ENCODE assay signal across 13 cellular contexts in genomic region chr2:205730701-205731271, GRCh38. TPM values are rescaled to one million over a fixed set of nuclear protein-coding genes. Genes with fewer than 3 reads are reported as not detected.
DNase-seq lines count a peak whose midpoint lies in the region; ATAC-seq and TF ChIP-seq lines count a peak whose summit lies in the region.
"Had no signal": no experiment of that assay in that cellular context is flagged by ENCODE, and none has a peak within 500 bp of the region (broad histone marks: within the 10 kb centered on the region; RNA-seq: fewer than 3 reads in every experiment).

No MANE protein-coding gene starts in this region.

- no peak for TF ChIP-seq CTCF in spleen (IDR thresholded peaks at IDR 0.05 in 8 of 11, conservative IDR thresholded peaks at IDR 0.05 in 3 of 11)

- H3K4me1 ChIP-seq in spleen = peaks cover 0 to 17% (median 8%) of the 10 kb centered on the region in 6 donors

- peak; percentile 13 for ATAC-seq in GM19025 (IDR thresholded peaks at IDR 0.05; ENCODE audit: low read depth, unreplicated experiment)
- ATAC-seq in GM18520 (IDR thresholded peaks at IDR 0.05; ENCODE audit: unreplicated experiment) = no peak
- no peak for ATAC-seq in GM18861 (IDR thresholded peaks at IDR 0.05; ENCODE audit: unreplicated experiment)

- intact Hi-C loops in spleen (cut with DNase I; ENCODE audit: low total_unique reads) = no loop called here

- H3K4me3 ChIP-seq in SK-N-MC = no peak overlapping the region
- no peak overlapping the region for H3K4me3 ChIP-seq in spleen
- H3K4me3 ChIP-seq: dorsolateral prefrontal cortex, heart left ventricle had no signal

- no peaks in the 10 kb centered on the region for H3K27me3 ChIP-seq in spleen (replicated peaks in 1 of 7)
- H3K27me3 ChIP-seq: dorsolateral prefrontal cortex, heart left ventricle had no signal

- H3K9me3 ChIP-seq in SK-N-MC (ENCODE audit: low read depth, low read length) = no peaks in the 10 kb centered on the region
- no peaks in the 10 kb centered on the region for H3K9me3 ChIP-seq in spleen
- H3K9me3 ChIP-seq: heart left ventricle had no signal

- no peak for TF ChIP-seq POLR2A in spleen (IDR thresholded peaks at IDR 0.05)

- WGBS in spleen, 5 donors = 64 to 84% (median 74%) methylated on average over 6 of the region's 6 CpGs

- no peak overlapping the region for H3K9ac ChIP-seq in SK-N-MC (ENCODE audit: insufficient read length)

- H3K36me3 ChIP-seq in SK-N-MC (ENCODE audit: insufficient read depth, low read length) = no peaks in the 10 kb centered on the region
- peaks cover 0 to 38% (median 14%) of the 10 kb centered on the region in 6 donors for H3K36me3 ChIP-seq in spleen

- H3K27ac ChIP-seq in SK-N-MC (peak overlapping the region; percentile 32; the same call in 1 of the 2 replicates), spleen (peak overlapping the region in 5 of 8 donors; percentile 4 to 40 (median 30))

- DNase-seq in SK-N-MC (ENCODE audit: low read depth, low spot score) (peak; percentile 56), fibroblast of peridontal ligament (ENCODE audit: extremely low read depth) (peak; percentile 67), spleen (no peak), RKO (ENCODE audit: low spot score) (no peak), NCI-H2227 treated with DMSO at 0.1 percent for 48 hours (lab: John Stamatoyannopoulos, UW) (no peak)
- DNase-seq: activated effector memory CD4-positive, alpha-beta T cell treated with Interleukin-2 at 50 U/mL for 16 hours; dorsolateral prefrontal cortex; heart left ventricle; NCI-H82; T-helper 1 cell had no signal

RNA-seq across cellular contexts. Expression of gene NRP2, which starts 48.5 kb away (rescaled TPM):
- total RNA-seq in spleen = 10 to 100 TPM; 18.7 to 49.9 (median 33.2) TPM
- 1 to 10 TPM; 3.1 to 5.7 (median 3.4) TPM for polyA plus RNA-seq in spleen

Comparison
In these comparisons a context has a peak if more than half of its experiments do, and no peak if none do; other contexts are left out.
1. DNase-seq: peak in SK-N-MC (single experiment) and fibroblast of peridontal ligament (single experiment); none in spleen (single experiment), RKO (single experiment) and NCI-H2227 treated with DMSO at 0.1 percent for 48 hours (single experiment).